In the genomic region with DNA sequence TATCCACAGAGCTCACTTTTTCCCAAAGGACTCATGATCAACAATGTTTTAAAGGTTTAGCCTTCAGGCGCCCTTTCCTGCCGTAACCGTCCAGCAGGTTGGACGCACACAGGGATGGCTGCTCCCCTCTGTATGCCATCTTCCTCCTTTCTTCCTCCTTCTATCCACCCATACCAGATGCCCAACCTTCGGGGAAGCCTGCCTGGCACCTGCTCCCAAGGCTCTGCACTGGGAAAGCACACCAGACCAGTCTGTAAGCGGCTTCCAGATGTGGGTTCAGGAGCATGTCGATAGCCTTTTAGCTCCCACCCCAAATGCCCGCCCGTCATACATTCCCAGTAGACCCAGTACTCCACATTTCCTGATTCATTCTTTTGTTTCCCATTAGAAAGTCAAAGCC, we compare ENCODE assay signal across 29 cellular contexts. TPM values are rescaled to one million over a fixed set of nuclear protein-coding genes. Genes with fewer than 3 reads are reported as not detected.
"Had no signal": no experiment of that assay in that cellular context is flagged by ENCODE, and none has a peak within 500 bp of the region (broad histone marks: within the 10 kb centered on the region; RNA-seq: fewer than 3 reads in every experiment).

No MANE protein-coding gene starts in this region.

- H3K4me3 ChIP-seq: colonic mucosa, dorsolateral prefrontal cortex, hepatocyte, left ventricle myocardium inferior, neural progenitor cell, prostate gland, tibial nerve had no signal

- H3K79me2 ChIP-seq: hepatocyte had no signal

- DNase-seq: activated B cell treated with CpG ODN at 0.5 μM for 24 hours; activated CD4-positive, alpha-beta T cell treated with anti-CD3 and anti-CD28 coated beads for 36 hours; activated CD4-positive, alpha-beta T cell treated with anti-CD3 and anti-CD28 coated beads, Interleukin-2, amount 50 U/mL, for 4 hours; activated CD8-positive, alpha-beta memory T cell treated with anti-CD3 and anti-CD28 coated beads for 24 hours; activated CD8-positive, alpha-beta memory T cell treated with anti-CD3 and anti-CD28 coated beads, Interleukin-2, amount 50 U/mL, for 4 hours; activated naive CD4-positive, alpha-beta T cell treated with anti-CD3 and anti-CD28 coated beads, Interleukin-2, amount 50 U/mL, for 16 hours; activated naive CD8-positive, alpha-beta T cell treated with anti-CD3 and anti-CD28 coated beads, Interleukin-2, amount 50 U/mL, for 24 hours; activated T-cell treated with anti-CD3 and anti-CD28 coated beads, Interleukin-2, amount 50 U/mL, for 24 hours; brain microvascular endothelial cell; colonic mucosa; dorsolateral prefrontal cortex; effector memory CD8-positive, alpha-beta T cell; glutamatergic neuron; immature natural killer cell; left ventricle myocardium inferior; stimulated activated CD4-positive, alpha-beta T cell treated with anti-CD3 and anti-CD28 coated beads, Interleukin-1b, Interleukin-23, amount 100 ng/mL, for 48 hours had no signal

- ATAC-seq: activated CD4-positive, alpha-beta T cell treated with anti-CD3 and anti-CD28 coated beads for 36 hours; activated naive CD8-positive, alpha-beta T cell treated with anti-CD3 and anti-CD28 coated beads, Interleukin-2, amount 50 U/mL, for 24 hours; effector memory CD8-positive, alpha-beta T cell; esophagus mucosa had no signal

- H3K9me3 ChIP-seq: colonic mucosa, left ventricle myocardium inferior, prostate gland, tibial nerve had no signal

- H3K9ac ChIP-seq: neural progenitor cell had no signal

- H3K4me2 ChIP-seq: neural progenitor cell had no signal

- H3K4me1 Mint-ChIP-seq: activated CD4-positive, alpha-beta T cell treated with anti-CD3 and anti-CD28 coated beads for 36 hours; activated naive CD8-positive, alpha-beta T cell treated with anti-CD3 and anti-CD28 coated beads, Interleukin-2, amount 50 U/mL, for 24 hours; central memory CD8-positive, alpha-beta T cell; immature natural killer cell had no signal

- H3K36me3 Mint-ChIP-seq: immature natural killer cell, memory B cell had no signal

- H3K27ac ChIP-seq: brain microvascular endothelial cell, neural progenitor cell had no signal

- H3K27me3 Mint-ChIP-seq: activated B cell treated with CpG ODN at 0.5 μM for 24 hours; activated naive CD8-positive, alpha-beta T cell treated with anti-CD3 and anti-CD28 coated beads, Interleukin-2, amount 50 U/mL, for 24 hours; activated T-cell treated with anti-CD3 and anti-CD28 coated beads, Interleukin-2, amount 50 U/mL, for 24 hours; stimulated activated naive CD8-positive, alpha-beta T cell treated with anti-CD3 and anti-CD28 coated beads, Interleukin-15, Interleukin-2, amounts not matched to agents 100 ng/mL and 50 ng/mL, for 24 hours had no signal

- FAIRE-seq: endothelial cell of umbilical vein, frontal cortex, urothelium cell line had no signal

- H3K9me3 Mint-ChIP-seq: activated B cell treated with CpG ODN at 0.5 μM for 24 hours; activated naive CD8-positive, alpha-beta T cell treated with anti-CD3 and anti-CD28 coated beads, Interleukin-2, amount 50 U/mL, for 24 hours; activated T-cell treated with anti-CD3 and anti-CD28 coated beads, Interleukin-2, amount 50 U/mL, for 24 hours; central memory CD8-positive, alpha-beta T cell; effector memory CD8-positive, alpha-beta T cell; immature natural killer cell; memory B cell; neural progenitor cell; stimulated activated naive CD8-positive, alpha-beta T cell treated with anti-CD3 and anti-CD28 coated beads, Interleukin-15, Interleukin-2, amounts not matched to agents 100 ng/mL and 50 ng/mL, for 24 hours; T-helper 1 cell treated with Interleukin-12 subunit alpha and Interleukin-12 subunit beta and Interleukin-4 antibody, amounts not matched to agents 30 μg/mL and 1 μg/mL, for 36 hours had no signal

- H3K27ac Mint-ChIP-seq: activated B cell treated with CpG ODN at 0.5 μM for 24 hours; activated CD4-positive, alpha-beta T cell treated with anti-CD3 and anti-CD28 coated beads for 36 hours; activated naive CD8-positive, alpha-beta T cell treated with anti-CD3 and anti-CD28 coated beads, Interleukin-2, amount 50 U/mL, for 24 hours; activated T-cell treated with anti-CD3 and anti-CD28 coated beads, Interleukin-2, amount 50 U/mL, for 24 hours; effector memory CD8-positive, alpha-beta T cell; immature natural killer cell; memory B cell; neural progenitor cell; stimulated activated naive CD8-positive, alpha-beta T cell treated with anti-CD3 and anti-CD28 coated beads, Interleukin-15, Interleukin-2, amounts not matched to agents 100 ng/mL and 50 ng/mL, for 24 hours; T-helper 1 cell treated with Interleukin-12 subunit alpha and Interleukin-12 subunit beta and Interleukin-4 antibody, amounts not matched to agents 30 μg/mL and 1 μg/mL, for 36 hours had no signal

- H2AFZ ChIP-seq: hepatocyte, neural progenitor cell had no signal

- H3K4me3 Mint-ChIP-seq: activated B cell treated with CpG ODN at 0.5 μM for 24 hours; activated CD4-positive, alpha-beta T cell treated with anti-CD3 and anti-CD28 coated beads for 36 hours; activated naive CD8-positive, alpha-beta T cell treated with anti-CD3 and anti-CD28 coated beads, Interleukin-2, amount 50 U/mL, for 24 hours; activated T-cell treated with anti-CD3 and anti-CD28 coated beads, Interleukin-2, amount 50 U/mL, for 24 hours; central memory CD8-positive, alpha-beta T cell; effector memory CD8-positive, alpha-beta T cell; immature natural killer cell; memory B cell; neural progenitor cell; stimulated activated naive CD8-positive, alpha-beta T cell treated with anti-CD3 and anti-CD28 coated beads, Interleukin-15, Interleukin-2, amounts not matched to agents 100 ng/mL and 50 ng/mL, for 24 hours; T-helper 1 cell treated with Interleukin-12 subunit alpha and Interleukin-12 subunit beta and Interleukin-4 antibody, amounts not matched to agents 30 μg/mL and 1 μg/mL, for 36 hours had no signal

- H3K36me3 ChIP-seq: brain microvascular endothelial cell, colonic mucosa, left ventricle myocardium inferior, neural progenitor cell, prostate gland, tibial nerve had no signal

- H3K4me1 ChIP-seq: colonic mucosa had no signal

- H3K27me3 ChIP-seq: colonic mucosa, dorsolateral prefrontal cortex, hepatocyte, neural progenitor cell, tibial nerve had no signal

RNA-seq across cellular contexts. Expression of gene STUM, which starts 52.9 kb away (rescaled TPM):
- total RNA-seq: activated CD4-positive, alpha-beta T cell treated with anti-CD3 and anti-CD28 coated beads for 36 hours; endothelial cell of umbilical vein; mononuclear cell had no signal
- polyA plus RNA-seq: endothelial cell of umbilical vein, hepatocyte, immature natural killer cell had no signal
